Comparison of ENCODE assay signal across 7 cellular contexts in genomic region chr2:37877457-37878315, GRCh38. TPM values are rescaled to one million over a fixed set of nuclear protein-coding genes. Genes with fewer than 3 reads are reported as not detected.
A peak's percentile ranks its signal among the peaks of the same experiment; 100 is the strongest.
DNase-seq lines count a peak whose midpoint lies in the region; ATAC-seq, FAIRE-seq and TF ChIP-seq lines count a peak whose summit lies in the region.

No MANE protein-coding gene starts in this region.

- peak; percentile 84 to 86 for TF ChIP-seq RAD21 in K562 (CRISPR knock-in tag; conservative IDR thresholded peaks at IDR 0.05 in 1 of 2, IDR thresholded peaks at IDR 0.05 in 1 of 2)

- no peak overlapping the region for H3K27ac Mint-ChIP-seq in stimulated activated naive B cell treated with anti-CD40 and anti-IgM and Interleukin-4, amounts not matched to agents 10 μg/mL and 1 μg/mL and 100 μg/mL, for 72 hours

- no peak overlapping the region for H3K4me2 ChIP-seq in DND-41 (ENCODE audit: insufficient read depth, low read length)
- no peak overlapping the region for H3K4me2 ChIP-seq in K562 (ENCODE audit: insufficient read depth, low read length)

- no peak overlapping the region for H3K9ac ChIP-seq in DND-41 (ENCODE audit: low read depth, low read length)
- H3K9ac ChIP-seq in K562 (ENCODE audit: insufficient read depth in 1 of 2, low read depth in 2 of 2, low read length in 2 of 2) = no peak overlapping the region

- BruUV-seq in K562 (replicated peaks; lab: Mats Ljungman, UMichigan) = no TSS peak

- H3K9me1 ChIP-seq in K562 (ENCODE audit: control insufficient read depth, insufficient read depth, low read length) = no peaks in the 10 kb centered on the region

- no peaks in the 10 kb centered on the region for H3K9me3 Mint-ChIP-seq in stimulated activated naive B cell treated with anti-CD40 and anti-IgM and Interleukin-4, amounts not matched to agents 10 μg/mL and 1 μg/mL and 100 μg/mL, for 72 hours

- H3K9me3 ChIP-seq in DND-41 (ENCODE audit: insufficient read depth, low read length, severe bottlenecking) = no peaks in the 10 kb centered on the region
- no peaks in the 10 kb centered on the region for H3K9me3 ChIP-seq in K562 (replicated peaks; ENCODE audit: control insufficient read depth, insufficient read depth, low read depth, low read length)

- TF ChIP-seq POLR2A in K562 (conservative IDR thresholded peaks at IDR 0.05) = no peak

- FAIRE-seq in K562 (lab: Jason Lieb, UNC) = peak; percentile 92

- no peaks in the 10 kb centered on the region for H3K36me3 Mint-ChIP-seq in stimulated activated naive B cell treated with anti-CD40 and anti-IgM and Interleukin-4, amounts not matched to agents 10 μg/mL and 1 μg/mL and 100 μg/mL, for 72 hours

- POLR2A ChIA-PET in K562 (lab: Yijun Ruan, JAX) = interaction anchor here (0.6 to 1.5 kb wide), 4 partner anchors 8 to 632 kb away, joined by 3 to 4 read pairs (median 3); no protein-coding TSS in a partner anchor

- no peak overlapping the region for H3K27ac ChIP-seq in DND-41 (ENCODE audit: low read length)
- no peak overlapping the region for H3K27ac ChIP-seq in K562 (ENCODE audit: extremely low read depth, low read depth, low read length)

- H3K79me2 ChIP-seq in DND-41 (ENCODE audit: insufficient read depth, low read length) (no peaks in the 10 kb centered on the region), K562 (ENCODE audit: control insufficient read depth, insufficient read depth, low read length) (no peaks in the 10 kb centered on the region)

- H4K20me1 ChIP-seq in DND-41 (ENCODE audit: insufficient read depth, low read length) (no peaks in the 10 kb centered on the region), K562 (replicated peaks; ENCODE audit: control insufficient read depth, insufficient read depth, low read length) (peaks cover 3% of the 10 kb centered on the region; the same call in 1 of the 2 replicates)

- TF ChIP-seq EP300 in K562 (IDR thresholded peaks at IDR 0.05; ENCODE audit: low read length) = no peak

- no peak overlapping the region for H3K4me3 Mint-ChIP-seq in stimulated activated naive B cell treated with anti-CD40 and anti-IgM and Interleukin-4, amounts not matched to agents 10 μg/mL and 1 μg/mL and 100 μg/mL, for 72 hours

- no peak overlapping the region for H2AFZ ChIP-seq in DND-41 (ENCODE audit: low read depth, low read length)
- H2AFZ ChIP-seq in K562 (ENCODE audit: low read depth, low read length) = no peak overlapping the region

- CTCF ChIA-PET in K562 (lab: Yijun Ruan, JAX; ENCODE audit: low intra/inter-chr PET ratio) = interaction anchor here (0.6 to 3.1 kb wide), 4 partner anchors 12 to 482 kb away, joined by 3 to 14 read pairs (median 7); no protein-coding TSS in a partner anchor

- ATAC-seq in DND-41 (ENCODE audit: insufficient read depth, low read depth) (peak; percentile 89), HG02885 (IDR thresholded peaks at IDR 0.05; ENCODE audit: poor library complexity, unreplicated experiment) (peak; percentile 42), K562 (peak; percentile 90), HG03354 (IDR thresholded peaks at IDR 0.05; ENCODE audit: poor library complexity, severe bottlenecking, unreplicated experiment) (no peak)
- peak; percentile 67 to 71 for ATAC-seq in stimulated activated naive B cell treated with anti-CD40 and anti-IgM and Interleukin-4, amounts not matched to agents 10 μg/mL and 1 μg/mL and 100 μg/mL, for 72 hours (replicated peaks)

- intact Hi-C loops in K562 (cut with micrococcal nuclease) = loop anchor here (1.0 to 10.0 kb wide), 5 partner anchors 45 to 1097 kb away; no protein-coding TSS in a partner anchor

- in situ Hi-C loops in K562 (cut with MboI) = loop anchor here (5.0 to 25.0 kb wide), 3 partner anchors 485 to 1090 kb away; partner anchors contain the start of gene EIF2AK2

- TF ChIP-seq CTCF in DND-41 (IDR thresholded peaks at IDR 0.05; ENCODE audit: borderline replicate concordance, extremely low read depth, low read length, poor library complexity, severe bottlenecking) (peak; percentile 79), K562 (IDR thresholded peaks at IDR 0.05 in 2 of 3, conservative IDR thresholded peaks at IDR 0.05 in 1 of 3; ENCODE audit: insufficient read depth in 2 of 3, low read depth in 1 of 3, low read length in 3 of 3) (peak; percentile 52 to 86 (median 62); a peak in 5 of 6 replicates)

- no peaks in the 10 kb centered on the region for H3K36me3 ChIP-seq in DND-41 (ENCODE audit: insufficient read depth, low read length)
- H3K36me3 ChIP-seq in K562 (ENCODE audit: control insufficient read depth, insufficient read depth, low read length) = no peaks in the 10 kb centered on the region

- peaks cover 25 to 36% of the 10 kb centered on the region in 2 donors for H3K27me3 Mint-ChIP-seq in stimulated activated naive B cell treated with anti-CD40 and anti-IgM and Interleukin-4, amounts not matched to agents 10 μg/mL and 1 μg/mL and 100 μg/mL, for 72 hours

- H3K4me3 ChIP-seq in DND-41 (ENCODE audit: low read depth in 1 of 2, low read length in 2 of 2) (no peak overlapping the region), K562 (no peak overlapping the region)

- 15% methylated on average over 12 of the region's 12 CpGs for WGBS in K562 (ENCODE audit: insufficient coverage, low coverage, missing lambda C conversion rate)

- no peaks in the 10 kb centered on the region for H3K4me1 ChIP-seq in DND-41 (ENCODE audit: insufficient read depth, low read length)
- no peaks in the 10 kb centered on the region for H3K4me1 ChIP-seq in K562 (replicated peaks in 1 of 2; ENCODE audit: control insufficient read depth in 2 of 2, insufficient read depth in 2 of 2, low read length in 2 of 2)

- DNase-seq in DND-41 (peak; percentile 16), NCI-H748 (lab: John Stamatoyannopoulos, UW; ENCODE audit: unreplicated experiment) (peak; percentile 65), K562 (ENCODE audit: extremely low read depth in 1 of 4, low spot score in 3 of 4) (peak; percentile 59 to 69 (median 66)), iPS-NIHi7 (ENCODE audit: extremely low spot score) (peak; percentile 57)
- no peak for DNase-seq in stimulated activated naive B cell treated with anti-CD40 and anti-IgM and Interleukin-4, amounts not matched to agents 10 μg/mL and 1 μg/mL and 100 μg/mL, for 72 hours

- peaks cover 16 to 22% of the 10 kb centered on the region in 2 donors for H3K4me1 Mint-ChIP-seq in stimulated activated naive B cell treated with anti-CD40 and anti-IgM and Interleukin-4, amounts not matched to agents 10 μg/mL and 1 μg/mL and 100 μg/mL, for 72 hours

- H3K27me3 ChIP-seq in DND-41 (ENCODE audit: insufficient read depth, low read length, poor library complexity) (no peaks in the 10 kb centered on the region), K562 (ENCODE audit: control insufficient read depth in 2 of 2, insufficient read depth in 2 of 2, low read length in 2 of 2) (peaks cover 33 to 54% of the 10 kb centered on the region in 2 experiments)

TF ChIP-seq in K562, 482 proteins besides CTCF, POLR2A, EP300 and RAD21 (continues in another document):
- no peak for TF ChIP-seq CREB5 (CRISPR knock-in tag; IDR thresholded peaks at IDR 0.05)
- no peak for TF ChIP-seq ILF3 (IDR thresholded peaks at IDR 0.05; ENCODE audit: borderline replicate concordance)
- no peak for TF ChIP-seq HCFC1 (IDR thresholded peaks at IDR 0.05; ENCODE audit: low read depth, low read length)
- TF ChIP-seq ZNF766 (CRISPR knock-in tag; conservative IDR thresholded peaks at IDR 0.05) = 0 out of 2 replicates have a peak, but pooled peaks have one; percentile 10
- no peak for TF ChIP-seq ZBTB26 (CRISPR knock-in tag; IDR thresholded peaks at IDR 0.05)

RNA-seq across cellular contexts. Expression of gene RMDN2, which starts 47.4 kb away (rescaled TPM):
- total RNA-seq in K562 (2011; cell fraction: chromatin; rRNA removed; ENCODE audit: low replicate concordance) = 1.2 and 6.3 TPM in 2 replicates
- total RNA-seq in K562 (2011; cell fraction: nucleolus; rRNA removed) = 0.79 and 1.2 TPM in 2 replicates
- total RNA-seq in K562 (2011; cell fraction: nucleoplasm; rRNA removed) = 3.1 and 3.7 TPM in 2 replicates
- 1.5 and 2.8 TPM in 2 replicates for total RNA-seq in K562 (2014; rRNA removed)
- total RNA-seq in K562 (2014; rRNA removed; fragmentation: Illumina TruSeq; extraction: Trizol) = 4.2 and 4.7 TPM in 2 replicates
- 3.5 and 4.3 TPM in 2 replicates for total RNA-seq in K562 (2015; rRNA removed; fragmentation: Illumina TruSeq; extraction: Trizol)
- total RNA-seq in K562 (2021) = 2.2 and 2.7 TPM in 2 replicates
- 1.2 and 2.3 TPM in 2 replicates for polyA plus RNA-seq in K562 (2011; rRNA removed)
- 0.37 and 0.59 TPM in 2 replicates for polyA plus RNA-seq in K562 (2011; cell fraction: cytosol; rRNA removed)
- 0.73 and 0.87 TPM in 2 replicates for polyA plus RNA-seq in K562 (2011; cell fraction: nucleus; rRNA removed)
- polyA plus RNA-seq in K562 (2012) = 2.4 and 2.7 TPM in 2 replicates
- polyA plus RNA-seq in K562 (2014; fragmentation: Illumina TruSeq; extraction: Trizol) = 3.1 and 4.2 TPM in 2 replicates
- polyA plus RNA-seq in K562 (2014; fragmentation: Nextera tagmentation; extraction: Ambion mirVana) = 1 to 10 TPM; 1.8 to 3.7 TPM
- 1.9 and 2.6 TPM in 2 replicates for polyA plus RNA-seq in K562 (2014; rRNA removed)
- 1.8 and 2.0 TPM in 2 replicates for polyA minus RNA-seq in K562 (2011; rRNA and poly(A)+ RNA removed)
- polyA minus RNA-seq in K562 (2011; cell fraction: cytosol; rRNA and poly(A)+ RNA removed) = 1.1 TPM in 1 of 2 replicates, not detected in the other
- 1.7 and 2.2 TPM in 2 replicates for polyA minus RNA-seq in K562 (2011; cell fraction: nucleus; rRNA and poly(A)+ RNA removed)
